ENCODE assay signal across 21 cellular contexts in genomic region chr9:28503573-28503972, GRCh38.
"Had no signal": no experiment of that assay in that cellular context is flagged by ENCODE, and none has a peak within 500 bp of the region (broad histone marks: within the 10 kb centered on the region; RNA-seq: fewer than 3 reads in every experiment).

No MANE protein-coding gene starts in this region.

- ATAC-seq: esophagus mucosa, foreskin keratinocyte, left cardiac atrium, lower lobe of right lung, pancreas, right cardiac atrium had no signal

- H3K4me3 ChIP-seq: dorsolateral prefrontal cortex, left ventricle myocardium inferior, lower lobe of right lung, pancreas, suprapubic skin, thyroid gland had no signal

- DNase-seq: cortex of kidney; dorsolateral prefrontal cortex; effector CD8-positive, alpha-beta T cell; foreskin keratinocyte; immature natural killer cell; kidney; left cardiac atrium; left ventricle myocardium inferior; lower lobe of right lung; mesenchymal stem cell; midbrain; naive B cell; occipital lobe; pancreas; right cardiac atrium; small intestine; stimulated activated CD4-positive, alpha-beta T cell treated with anti-CD3 and anti-CD28 coated beads, Interleukin-2, amount 100 ng/mL, for 48 hours; stimulated activated naive CD4-positive, alpha-beta T cell treated with Interleukin-2 at 50 U/mL for 16 hours; thyroid gland had no signal
